In genomic region chr6:24925661-24926060, GRCh38 we compare ENCODE assay signal across 18 cellular contexts. TPM values are rescaled to one million over a fixed set of nuclear protein-coding genes. Genes with fewer than 3 reads are reported as not detected.
A peak's percentile ranks its signal among the peaks of the same experiment; 100 is the strongest.
DNase-seq lines count a peak whose midpoint lies in the region; ATAC-seq and TF ChIP-seq lines count a peak whose summit lies in the region.
"Had no signal": no experiment of that assay in that cellular context is flagged by ENCODE, and none has a peak within 500 bp of the region (broad histone marks: within the 10 kb centered on the region; RNA-seq: fewer than 3 reads in every experiment).

No MANE protein-coding gene starts in this region.

- peaks cover 58% of the 10 kb centered on the region for H3K36me3 ChIP-seq in DOHH2 (ENCODE audit: control insufficient read depth, low read length)
- peaks cover 5 to 37% (median 6%) of the 10 kb centered on the region in 3 experiments for H3K36me3 ChIP-seq in naive thymus-derived CD4-positive, alpha-beta T cell (ENCODE audit: control insufficient read depth in 2 of 3, insufficient read depth in 3 of 3, low read length in 3 of 3)
- H3K36me3 ChIP-seq: uterus had no signal

- H3K9me2 ChIP-seq in DOHH2 (replicated peaks; ENCODE audit: control insufficient read depth, low read length) = no peaks in the 10 kb centered on the region

- POLR2A ChIA-PET in activated CD4-positive, alpha-beta memory T cell treated with anti-CD3 and anti-CD28 coated beads for 36 hours (lab: Charles Lee) = interaction anchor here (0.5 to 4.1 kb wide), 10 partner anchors 9 to 1402 kb away, joined by 3 to 16 read pairs (median 4); partner anchors contain the start of gene RIPOR2
- POLR2A ChIA-PET in naive thymus-derived CD4-positive, alpha-beta T cell (lab: Charles Lee) = interaction anchor here (0.6 to 19.0 kb wide), 9 partner anchors 10 to 1308 kb away, joined by 3 to 1484 read pairs (median 5); partner anchors contain the start of gene RIPOR2

- H3K79me2 ChIP-seq in DOHH2 (ENCODE audit: control insufficient read depth, low read length) = peaks cover 100% of the 10 kb centered on the region
- H3K79me2 ChIP-seq: parathyroid adenoma had no signal

- no peak overlapping the region for H3K27ac ChIP-seq in DOHH2 (ENCODE audit: low read depth, low read length)
- H3K27ac ChIP-seq in naive thymus-derived CD4-positive, alpha-beta T cell (ENCODE audit: low read depth, low read length) = peak overlapping the region; percentile 85
- H3K27ac ChIP-seq: HL-60, parathyroid adenoma, uterus had no signal

- no peaks in the 10 kb centered on the region for H3K9me3 ChIP-seq in DOHH2 (ENCODE audit: control insufficient read depth, insufficient read depth, low read length)
- H3K9me3 ChIP-seq in naive thymus-derived CD4-positive, alpha-beta T cell (ENCODE audit: control insufficient read depth in 2 of 3, low read length in 3 of 3) = no peaks in the 10 kb centered on the region
- H3K9me3 ChIP-seq: uterus had no signal

- H3K36me3 Mint-ChIP-seq in activated CD4-positive, alpha-beta T cell treated with anti-CD3 and anti-CD28 coated beads, Interleukin-2, amount 10 ng/mL, durations not matched to agents 24 days and 14 days (ENCODE audit: low read depth) = peaks cover 30% of the 10 kb centered on the region
- H3K36me3 Mint-ChIP-seq in activated CD4-positive, alpha-beta memory T cell treated with anti-CD3 and anti-CD28 coated beads for 36 hours = peaks cover 16% of the 10 kb centered on the region
- H3K36me3 Mint-ChIP-seq in naive thymus-derived CD4-positive, alpha-beta T cell = peaks cover 28 to 62% (median 52%) of the 10 kb centered on the region in 5 donors

- H3K27me3 ChIP-seq in DOHH2 (ENCODE audit: control insufficient read depth, low read length) = no peaks in the 10 kb centered on the region
- no peaks in the 10 kb centered on the region for H3K27me3 ChIP-seq in naive thymus-derived CD4-positive, alpha-beta T cell (ENCODE audit: control insufficient read depth in 2 of 2, insufficient read depth in 2 of 2, low read length in 2 of 2)
- H3K27me3 ChIP-seq: uterus had no signal

- peaks cover 20% of the 10 kb centered on the region for H3F3A ChIP-seq in DOHH2 (ENCODE audit: control insufficient read depth, insufficient read depth)

- no peaks in the 10 kb centered on the region for H3K27me3 Mint-ChIP-seq in activated CD4-positive, alpha-beta T cell treated with anti-CD3 and anti-CD28 coated beads, Interleukin-2, amount 10 ng/mL, durations not matched to agents 24 days and 14 days
- H3K27me3 Mint-ChIP-seq in activated CD4-positive, alpha-beta memory T cell treated with anti-CD3 and anti-CD28 coated beads for 36 hours = peaks cover 2% of the 10 kb centered on the region
- H3K27me3 Mint-ChIP-seq in naive thymus-derived CD4-positive, alpha-beta T cell = peaks cover 0 to 2% (median 0%) of the 10 kb centered on the region in 5 donors

- DNase-seq in activated CD4-positive, alpha-beta T cell treated with anti-CD3 and anti-CD28 coated beads, Interleukin-2, amount 10 ng/mL, durations not matched to agents 24 days and 14 days = no peak
- DNase-seq in activated CD4-positive, alpha-beta T cell treated with anti-CD3 and anti-CD28 coated beads for 48 hours = no peak
- no peak for DNase-seq in activated CD4-positive, alpha-beta memory T cell treated with anti-CD3 and anti-CD28 coated beads for 36 hours
- no peak for DNase-seq in naive thymus-derived CD4-positive, alpha-beta T cell
- no peak for DNase-seq in GM19240 (ENCODE audit: insufficient read length, low spot score)
- DNase-seq: effector CD8-positive, alpha-beta T cell; KBM-7; NCI-H1436; NCI-H2227 treated with DMSO at 0.1 percent for 48 hours; small intestine; T-helper 9 cell; uterus had no signal

- TF ChIP-seq CTCF in DOHH2 (IDR thresholded peaks at IDR 0.05; ENCODE audit: low read depth, low read length, poor library complexity, severe bottlenecking) = no peak

- peak overlapping the region; percentile 54 for H3K4me2 ChIP-seq in DOHH2 (ENCODE audit: low read length)

- intact Hi-C loops in activated CD4-positive, alpha-beta T cell treated with anti-CD3 and anti-CD28 coated beads, Interleukin-2, amount 10 ng/mL, durations not matched to agents 24 days and 14 days (cut with micrococcal nuclease) = loop anchor here (1.0 kb wide), 1 partner anchor 25 kb away; no protein-coding TSS in a partner anchor
- intact Hi-C loops in activated CD4-positive, alpha-beta memory T cell treated with anti-CD3 and anti-CD28 coated beads for 36 hours (cut with micrococcal nuclease) = loop anchor here (1.0 to 2.0 kb wide), 2 partner anchors 17 to 69 kb away; no protein-coding TSS in a partner anchor
- intact Hi-C loops in naive thymus-derived CD4-positive, alpha-beta T cell (cut with micrococcal nuclease) = loop anchor here (1.0 to 5.0 kb wide), 2 partner anchors 7 to 203 kb away; no protein-coding TSS in a partner anchor

- peak overlapping the region; percentile 83 for H3K27ac Mint-ChIP-seq in activated CD4-positive, alpha-beta T cell treated with anti-CD3 and anti-CD28 coated beads, Interleukin-2, amount 10 ng/mL, durations not matched to agents 24 days and 14 days
- H3K27ac Mint-ChIP-seq in activated CD4-positive, alpha-beta memory T cell treated with anti-CD3 and anti-CD28 coated beads for 36 hours = peak overlapping the region; percentile 77
- H3K27ac Mint-ChIP-seq in naive thymus-derived CD4-positive, alpha-beta T cell = peak overlapping the region; percentile 53 to 98 (median 88)

- no peak for ATAC-seq in naive thymus-derived CD4-positive, alpha-beta T cell
- ATAC-seq in HG03095 (IDR thresholded peaks at IDR 0.05; ENCODE audit: unreplicated experiment) (no peak), HG03175 (IDR thresholded peaks at IDR 0.05; ENCODE audit: unreplicated experiment) (no peak)
- ATAC-seq: Right ventricle myocardium inferior had no signal

- CTCF ChIA-PET in activated CD4-positive, alpha-beta memory T cell treated with anti-CD3 and anti-CD28 coated beads for 36 hours (lab: Charles Lee) = interaction anchor here (0.7 to 3.7 kb wide), 10 partner anchors 10 to 69 kb away, joined by 3 to 40 read pairs (median 5); partner anchors contain the start of gene RIPOR2
- CTCF ChIA-PET in naive thymus-derived CD4-positive, alpha-beta T cell (lab: Charles Lee) = interaction anchor here (0.6 to 3.7 kb wide), 14 partner anchors 9 to 145 kb away, joined by 3 to 28 read pairs (median 3); no protein-coding TSS in a partner anchor

- H3K4me1 ChIP-seq in DOHH2 (ENCODE audit: control insufficient read depth, low read length) = peaks cover 98% of the 10 kb centered on the region
- H3K4me1 ChIP-seq in naive thymus-derived CD4-positive, alpha-beta T cell (ENCODE audit: control insufficient read depth in 2 of 2, insufficient read depth in 2 of 2, low read length in 2 of 2) = peaks cover 70 to 82% of the 10 kb centered on the region in 2 donors
- H3K4me1 ChIP-seq: parathyroid adenoma had no signal

- H4K20me1 ChIP-seq in DOHH2 (ENCODE audit: control insufficient read depth, insufficient read depth, low read depth, low read length) = no peaks in the 10 kb centered on the region

- H3K4me1 Mint-ChIP-seq in activated CD4-positive, alpha-beta T cell treated with anti-CD3 and anti-CD28 coated beads, Interleukin-2, amount 10 ng/mL, durations not matched to agents 24 days and 14 days = peaks cover 72% of the 10 kb centered on the region
- H3K4me1 Mint-ChIP-seq in activated CD4-positive, alpha-beta memory T cell treated with anti-CD3 and anti-CD28 coated beads for 36 hours (ENCODE audit: low read depth) = peaks cover 81% of the 10 kb centered on the region
- H3K4me1 Mint-ChIP-seq in naive thymus-derived CD4-positive, alpha-beta T cell = peaks cover 65 to 98% (median 83%) of the 10 kb centered on the region in 7 donors

- H3K9me3 Mint-ChIP-seq in activated CD4-positive, alpha-beta T cell treated with anti-CD3 and anti-CD28 coated beads, Interleukin-2, amount 10 ng/mL, durations not matched to agents 24 days and 14 days = peaks cover 6% of the 10 kb centered on the region
- peaks cover 7% of the 10 kb centered on the region for H3K9me3 Mint-ChIP-seq in activated CD4-positive, alpha-beta memory T cell treated with anti-CD3 and anti-CD28 coated beads for 36 hours
- H3K9me3 Mint-ChIP-seq in naive thymus-derived CD4-positive, alpha-beta T cell = peaks cover 0 to 8% (median 0%) of the 10 kb centered on the region in 11 donors

- H3K4me3 ChIP-seq in DOHH2 (ENCODE audit: low read length) = no peak overlapping the region
- peak overlapping the region; percentile 33 for H3K4me3 ChIP-seq in naive thymus-derived CD4-positive, alpha-beta T cell (ENCODE audit: low read length)
- H3K4me3 ChIP-seq: uterus had no signal

- H3K4me3 Mint-ChIP-seq in activated CD4-positive, alpha-beta T cell treated with anti-CD3 and anti-CD28 coated beads, Interleukin-2, amount 10 ng/mL, durations not matched to agents 24 days and 14 days = peak overlapping the region; percentile 58
- no peak overlapping the region for H3K4me3 Mint-ChIP-seq in activated CD4-positive, alpha-beta memory T cell treated with anti-CD3 and anti-CD28 coated beads for 36 hours
- H3K4me3 Mint-ChIP-seq in naive thymus-derived CD4-positive, alpha-beta T cell = peak overlapping the region; percentile 63 to 99 (median 86)

RNA-seq across cellular contexts. Expression of gene RIPOR2, which starts 10.1 kb away (rescaled TPM):
- 25.3 and 26.5 TPM in 2 replicates for total RNA-seq in activated CD4-positive, alpha-beta T cell treated with anti-CD3 and anti-CD28 coated beads, Interleukin-2, amount 10 ng/mL, durations not matched to agents 24 days and 14 days
- total RNA-seq in activated CD4-positive, alpha-beta memory T cell treated with anti-CD3 and anti-CD28 coated beads for 36 hours = 10 to 100 TPM; 64.5 to 68.7 TPM
- 100 to 1,000 TPM; 246 to 576 (median 431) TPM for total RNA-seq in naive thymus-derived CD4-positive, alpha-beta T cell
- polyA plus RNA-seq in naive thymus-derived CD4-positive, alpha-beta T cell = 100 to 1,000 TPM; 532 to 813 TPM
